Comparison of ENCODE assay signal across 1 cellular context in genomic region chrX:21781525-21781924, GRCh38.
TF ChIP-seq lines count a peak whose summit lies in the region.

No MANE protein-coding gene starts in this region.

TF ChIP-seq in IMR-90, 13 proteins besides CTCF, POLR2A, EP300 and RAD21 (continued from another document):
- TF ChIP-seq MAFK (IDR thresholded peaks at IDR 0.05; ENCODE audit: low read depth, low read length) (no peak), RCOR1 (IDR thresholded peaks at IDR 0.05; ENCODE audit: insufficient replicate concordance, low read length) (no peak), ELK1 (IDR thresholded peaks at IDR 0.05; ENCODE audit: borderline replicate concordance, low read depth, low read length) (no peak), CEBPB (IDR thresholded peaks at IDR 0.05; ENCODE audit: low read depth, low read length) (no peak)
